Comparison of ENCODE assay signal across 23 cellular contexts in the genomic region with DNA sequence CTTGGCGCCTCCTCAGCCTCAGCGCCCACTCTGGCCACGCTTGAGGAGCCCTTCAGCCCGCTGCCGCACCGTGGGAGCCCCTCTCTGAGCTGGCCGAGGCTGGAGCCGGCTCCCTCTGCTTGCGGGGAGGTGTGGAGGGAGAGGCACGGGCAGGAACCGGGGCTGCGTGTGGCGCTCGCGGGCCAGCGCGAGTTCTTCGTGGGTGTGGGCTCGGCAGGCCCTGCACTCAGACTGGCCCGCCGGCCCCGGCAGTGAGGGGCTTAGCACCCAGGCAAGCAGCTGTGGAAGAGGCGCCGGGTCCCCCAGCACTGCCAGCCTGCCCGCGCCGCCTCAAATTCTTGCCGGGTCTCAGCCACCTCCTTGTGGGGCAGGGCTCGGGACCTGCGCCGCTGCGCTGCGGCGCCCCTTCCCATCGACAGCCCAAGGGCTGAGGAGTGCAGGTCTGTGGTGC.
"Had no signal": no experiment of that assay in that cellular context is flagged by ENCODE, and none has a peak within 500 bp of the region (broad histone marks: within the 10 kb centered on the region; RNA-seq: fewer than 3 reads in every experiment).

No MANE protein-coding gene starts in this region.

- H3K9me3 ChIP-seq: colonic mucosa had no signal

- H3K4me3 ChIP-seq: colonic mucosa, dorsolateral prefrontal cortex, esophagus squamous epithelium, gastroesophageal sphincter, heart right ventricle, left lung, lower lobe of right lung had no signal

- FAIRE-seq: endometrium, islet of Langerhans, keratinocyte had no signal

- H3K36me3 ChIP-seq: colonic mucosa, esophagus squamous epithelium, gastroesophageal sphincter, heart right ventricle, left lung, lower lobe of right lung had no signal

- DNase-seq: cerebellar nuclear complex; colonic mucosa; dermis blood vessel endothelial cell; dorsolateral prefrontal cortex; effector CD4-positive, alpha-beta T cell; effector memory CD4-positive, alpha-beta T cell; esophagus squamous epithelium; foreskin fibroblast; foreskin melanocyte; heart right ventricle; hippocampal formation; left cardiac atrium; left ventricle myocardium superior; lower lobe of right lung; mesenchymal stem cell; midbrain had no signal

- H3K27ac ChIP-seq: colonic mucosa, dorsolateral prefrontal cortex, epithelial cell of prostate, esophagus squamous epithelium, gastroesophageal sphincter, heart right ventricle, left lung, lower lobe of right lung had no signal

- ATAC-seq: esophagus mucosa, gastroesophageal sphincter, left cardiac atrium, left lung, left ventricle myocardium superior, lower lobe of right lung had no signal

- H3K4me1 ChIP-seq: colonic mucosa, gastroesophageal sphincter, heart right ventricle, left lung, lower lobe of right lung had no signal

- H3K27me3 ChIP-seq: colonic mucosa, dorsolateral prefrontal cortex, esophagus squamous epithelium, gastroesophageal sphincter, heart right ventricle, left lung had no signal
